Comparison of ENCODE assay signal across 1 cellular context in genomic region chr19:43407416-43408005, GRCh38.
TF ChIP-seq lines count a peak whose summit lies in the region.

No MANE protein-coding gene starts in this region.

TF ChIP-seq in K562, 482 proteins besides CTCF, POLR2A, EP300 and RAD21:
- no peak for TF ChIP-seq CBFA2T3 (IDR thresholded peaks at IDR 0.05)
- TF ChIP-seq L3MBTL2 (IDR thresholded peaks at IDR 0.05): 0 out of 2 replicates have a peak, but pooled peaks have one; percentile 7
- TF ChIP-seq STAG1 (CRISPR knock-in tag; IDR thresholded peaks at IDR 0.05; ENCODE audit: borderline replicate concordance): no peak
- TF ChIP-seq ARHGAP35 (IDR thresholded peaks at IDR 0.05; ENCODE audit: partially characterized antibody): no peak
- peak; percentile 45 for TF ChIP-seq RFX1 (IDR thresholded peaks at IDR 0.05)
- no peak for TF ChIP-seq CHD1 (IDR thresholded peaks at IDR 0.05; ENCODE audit: low read length)
- TF ChIP-seq, protein P1, sequence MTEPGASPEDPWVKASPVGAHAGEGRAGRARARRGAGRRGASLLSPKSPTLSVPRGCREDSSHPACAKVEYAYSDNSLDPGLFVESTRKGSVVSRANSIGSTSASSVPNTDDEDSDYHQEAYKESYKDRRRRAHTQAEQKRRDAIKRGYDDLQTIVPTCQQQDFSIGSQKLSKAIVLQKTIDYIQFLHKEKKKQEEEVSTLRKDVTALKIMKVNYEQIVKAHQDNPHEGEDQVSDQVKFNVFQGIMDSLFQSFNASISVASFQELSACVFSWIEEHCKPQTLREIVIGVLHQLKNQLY (CRISPR knock-in tag; conservative IDR thresholded peaks at IDR 0.05): no peak
- no peak for TF ChIP-seq GMEB1 (CRISPR knock-in tag; IDR thresholded peaks at IDR 0.05)
TF ChIP-seq in K562: peak in this region for 2.
